8 cellular contexts compared by ENCODE assay signal in the genomic region with DNA sequence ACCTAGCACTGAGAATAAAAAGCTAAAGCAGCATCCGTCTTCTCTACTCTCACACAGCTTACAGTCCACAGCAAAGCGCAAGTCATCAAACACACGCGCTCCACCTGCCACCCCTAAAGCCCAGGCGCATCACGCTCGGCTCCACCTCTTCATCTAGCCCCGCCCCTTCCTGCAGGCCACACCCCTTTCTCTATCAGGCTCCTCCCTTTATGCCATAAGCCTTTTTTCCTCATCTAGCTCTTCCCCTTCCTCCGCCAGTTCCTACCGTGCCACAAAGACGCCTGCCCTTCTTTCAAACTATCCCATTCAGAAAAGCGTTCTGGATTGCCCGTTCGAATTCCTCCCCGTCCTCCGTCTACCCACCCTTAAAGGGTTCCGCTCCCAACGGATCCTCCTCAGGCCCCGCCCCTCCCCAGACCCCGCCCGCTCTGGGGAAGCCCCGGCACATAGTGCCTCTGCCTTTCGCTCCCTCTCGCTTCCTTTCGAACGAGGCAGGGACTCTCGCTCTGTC. TPM values are rescaled to one million over a fixed set of nuclear protein-coding genes. Genes with fewer than 3 reads are reported as not detected.
DNase-seq lines count a peak whose midpoint lies in the region; ATAC-seq and TF ChIP-seq lines count a peak whose summit lies in the region.

No MANE protein-coding gene starts in this region.

- H3K27me3 Mint-ChIP-seq in activated naive CD8-positive, alpha-beta T cell treated with anti-CD3 and anti-CD28 coated beads for 36 hours = no peaks in the 10 kb centered on the region
- H3K27me3 Mint-ChIP-seq in progenitor cell of endocrine pancreas = no peaks in the 10 kb centered on the region

- H3K27ac ChIP-seq in heart right ventricle (peak overlapping the region; percentile 65 to 99 (median 96)), upper lobe of right lung (peak overlapping the region; percentile 92)

- H3K9me3 Mint-ChIP-seq in activated naive CD8-positive, alpha-beta T cell treated with anti-CD3 and anti-CD28 coated beads for 36 hours = no peaks in the 10 kb centered on the region
- no peaks in the 10 kb centered on the region for H3K9me3 Mint-ChIP-seq in progenitor cell of endocrine pancreas (ENCODE audit: low read depth)

- H3K36me3 ChIP-seq in heart right ventricle (no peaks in the 10 kb centered on the region), upper lobe of right lung (no peaks in the 10 kb centered on the region)

- intact Hi-C loops in heart right ventricle (cut with DNase I) (loop anchor here in 6 of 10 donors (1.0 to 5.0 kb wide), 7 partner anchors 20 to 70 kb away; partner anchors contain the start of genes ATMIN (in 5 of the 6), CMC2 (in 3 of the 6), GCSH (in 3 of the 6) and CENPN (in 2 of the 6)), upper lobe of right lung (cut with DNase I) (no loop called here)

- H3K4me1 Mint-ChIP-seq in activated naive CD8-positive, alpha-beta T cell treated with anti-CD3 and anti-CD28 coated beads for 36 hours = peaks cover 2% of the 10 kb centered on the region
- H3K4me1 Mint-ChIP-seq in progenitor cell of endocrine pancreas (ENCODE audit: low read depth) = no peaks in the 10 kb centered on the region

- H3K4me3 Mint-ChIP-seq in activated naive CD8-positive, alpha-beta T cell treated with anti-CD3 and anti-CD28 coated beads for 36 hours = no peak overlapping the region
- H3K4me3 Mint-ChIP-seq in progenitor cell of endocrine pancreas (ENCODE audit: low read depth) = no peak overlapping the region

- H3K27ac Mint-ChIP-seq in activated naive CD8-positive, alpha-beta T cell treated with anti-CD3 and anti-CD28 coated beads for 36 hours = no peak overlapping the region
- no peak overlapping the region for H3K27ac Mint-ChIP-seq in progenitor cell of endocrine pancreas

- TF ChIP-seq CTCF in GM10266 (IDR thresholded peaks at IDR 0.05; ENCODE audit: control insufficient read depth, insufficient read depth, low read depth, missing control alignments) (no peak), heart right ventricle (IDR thresholded peaks at IDR 0.05) (no peak), progenitor cell of endocrine pancreas (IDR thresholded peaks at IDR 0.05; ENCODE audit: unreplicated experiment) (no peak), upper lobe of right lung (IDR thresholded peaks at IDR 0.05) (no peak)

- H3K4me3 ChIP-seq in heart right ventricle (peak overlapping the region; percentile 32 to 87 (median 73)), upper lobe of right lung (peak overlapping the region; percentile 76)

- no peaks in the 10 kb centered on the region for H3K36me3 Mint-ChIP-seq in activated naive CD8-positive, alpha-beta T cell treated with anti-CD3 and anti-CD28 coated beads for 36 hours
- no peaks in the 10 kb centered on the region for H3K36me3 Mint-ChIP-seq in progenitor cell of endocrine pancreas (ENCODE audit: insufficient read depth)

- H3K27me3 ChIP-seq in heart right ventricle (no peaks in the 10 kb centered on the region), upper lobe of right lung (no peaks in the 10 kb centered on the region)

- WGBS in heart right ventricle, 2 donors = 1% methylated on average over 27 of the region's 27 CpGs

- H3K4me1 ChIP-seq in heart right ventricle (peaks cover 0 to 13% (median 5%) of the 10 kb centered on the region in 9 donors), upper lobe of right lung (peaks cover 11% of the 10 kb centered on the region)

- DNase-seq in GM10266 (ENCODE audit: extremely low spot score) (peak; percentile 82), NCI-H1105 (lab: John Stamatoyannopoulos, UW) (peak; percentile 71), heart right ventricle (peak; percentile 90), progenitor cell of endocrine pancreas (ENCODE audit: low spot score, unreplicated experiment) (peak; percentile 80), upper lobe of right lung (peak; percentile 96)
- DNase-seq in activated naive CD8-positive, alpha-beta T cell treated with anti-CD3 and anti-CD28 coated beads for 36 hours = peak; percentile 86

- no peaks in the 10 kb centered on the region for H3K9me3 ChIP-seq in heart right ventricle
- no peaks in the 10 kb centered on the region for H3K9me3 ChIP-seq in upper lobe of right lung

- peak; percentile 86 for ATAC-seq in HG02759 (IDR thresholded peaks at IDR 0.05; ENCODE audit: unreplicated experiment)
- ATAC-seq in SK-N-SH treated with all-trans-retinoic acid at 6 μM for 48 hours = peak; percentile 93
- ATAC-seq in heart right ventricle = peak; percentile 88 to 97 (median 94)
- ATAC-seq in upper lobe of right lung = peak; percentile 94

TF ChIP-seq in SK-N-SH treated with all-trans-retinoic acid at 6 μM for 48 hours, 23 proteins besides CTCF, POLR2A, EP300 and RAD21 (continues in another document):
- TF ChIP-seq ZNF70 (CRISPR knock-in tag; IDR thresholded peaks at IDR 0.05) (no peak), GLIS3 (CRISPR knock-in tag; IDR thresholded peaks at IDR 0.05) (no peak), TCF4 (CRISPR knock-in tag; IDR thresholded peaks at IDR 0.05; ENCODE audit: borderline replicate concordance) (no peak), ZNF8 (CRISPR knock-in tag; IDR thresholded peaks at IDR 0.05) (no peak), BACH2 (CRISPR knock-in tag; IDR thresholded peaks at IDR 0.05; ENCODE audit: borderline replicate concordance) (no peak), CREB5 (CRISPR knock-in tag; IDR thresholded peaks at IDR 0.05; ENCODE audit: low read depth) (no peak), RARB (CRISPR knock-in tag; IDR thresholded peaks at IDR 0.05) (no peak), ISL1 (CRISPR knock-in tag; IDR thresholded peaks at IDR 0.05) (no peak), TOX (CRISPR knock-in tag; IDR thresholded peaks at IDR 0.05; ENCODE audit: borderline replicate concordance) (no peak), ESRRG (CRISPR knock-in tag; IDR thresholded peaks at IDR 0.05) (no peak), ARNTL (CRISPR knock-in tag; IDR thresholded peaks at IDR 0.05; ENCODE audit: borderline replicate concordance, low read depth) (no peak)
- TF ChIP-seq, protein P1, sequence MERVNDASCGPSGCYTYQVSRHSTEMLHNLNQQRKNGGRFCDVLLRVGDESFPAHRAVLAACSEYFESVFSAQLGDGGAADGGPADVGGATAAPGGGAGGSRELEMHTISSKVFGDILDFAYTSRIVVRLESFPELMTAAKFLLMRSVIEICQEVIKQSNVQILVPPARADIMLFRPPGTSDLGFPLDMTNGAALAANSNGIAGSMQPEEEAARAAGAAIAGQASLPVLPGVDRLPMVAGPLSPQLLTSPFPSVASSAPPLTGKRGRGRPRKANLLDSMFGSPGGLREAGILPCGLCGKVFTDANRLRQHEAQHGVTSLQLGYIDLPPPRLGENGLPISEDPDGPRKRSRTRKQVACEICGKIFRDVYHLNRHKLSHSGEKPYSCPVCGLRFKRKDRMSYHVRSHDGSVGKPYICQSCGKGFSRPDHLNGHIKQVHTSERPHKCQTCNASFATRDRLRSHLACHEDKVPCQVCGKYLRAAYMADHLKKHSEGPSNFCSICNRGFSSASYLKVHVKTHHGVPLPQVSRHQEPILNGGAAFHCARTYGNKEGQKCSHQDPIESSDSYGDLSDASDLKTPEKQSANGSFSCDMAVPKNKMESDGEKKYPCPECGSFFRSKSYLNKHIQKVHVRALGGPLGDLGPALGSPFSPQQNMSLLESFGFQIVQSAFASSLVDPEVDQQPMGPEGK (CRISPR knock-in tag; IDR thresholded peaks at IDR 0.05; ENCODE audit: borderline replicate concordance) = no peak

RNA-seq across cellular contexts. Expression of gene C16orf46, which starts 0.4 kb away (rescaled TPM):
- under 1 TPM; 0.36 to 0.39 TPM for total RNA-seq in activated naive CD8-positive, alpha-beta T cell treated with anti-CD3 and anti-CD28 coated beads for 36 hours
- total RNA-seq in heart right ventricle (1 to 10 TPM in 1 of 10 donors, under 1 TPM in 7, not detected in 2; 0.19 to 2.0 (median 0.47) TPM), progenitor cell of endocrine pancreas (2.9 and 3.8 TPM in 2 replicates), upper lobe of right lung (1.5 TPM)
- polyA plus RNA-seq in heart right ventricle = under 1 TPM in 1 of 2 donors, not detected in 1; 0.78 TPM

RNA-seq across cellular contexts. Expression of gene GCSH, which starts 19.6 kb away (rescaled TPM):
- 10 to 100 TPM; 31.7 to 33.6 TPM for total RNA-seq in activated naive CD8-positive, alpha-beta T cell treated with anti-CD3 and anti-CD28 coated beads for 36 hours
- total RNA-seq in heart right ventricle = 10 to 100 TPM; 31.2 to 53.4 (median 44.2) TPM
- 10 to 100 TPM; 26.8 to 42.5 TPM for polyA plus RNA-seq in heart right ventricle
- total RNA-seq in progenitor cell of endocrine pancreas = 57.0 and 58.9 TPM in 2 replicates
- total RNA-seq in upper lobe of right lung = 17.0 TPM

RNA-seq across cellular contexts. Expression of gene ATMIN, which starts 41.0 kb away (rescaled TPM):
- 10 to 100 TPM; 24.5 to 27.7 TPM for total RNA-seq in activated naive CD8-positive, alpha-beta T cell treated with anti-CD3 and anti-CD28 coated beads for 36 hours
- total RNA-seq in heart right ventricle (10 to 100 TPM; 22.3 to 32.0 (median 29.9) TPM), progenitor cell of endocrine pancreas (47.1 and 50.1 TPM in 2 replicates), upper lobe of right lung (33.5 TPM)
- 10 to 100 TPM in 1 of 2 donors, 1 to 10 TPM in 1; 7.4 to 15.5 TPM for polyA plus RNA-seq in heart right ventricle

Comparison
In these comparisons a context has a peak if more than half of its experiments do, and no peak if none do; other contexts are left out.
1. Peak in every context shown above with its lines: DNase-seq, ATAC-seq, H3K4me3 ChIP-seq and H3K27ac ChIP-seq.